Comparison of ENCODE assay signal across 19 cellular contexts in genomic region chr4:188454573-188454972, GRCh38.
"Had no signal": no experiment of that assay in that cellular context is flagged by ENCODE, and none has a peak within 500 bp of the region (broad histone marks: within the 10 kb centered on the region; RNA-seq: fewer than 3 reads in every experiment).

No MANE protein-coding gene starts in this region.

- H3K4me3 ChIP-seq: dorsolateral prefrontal cortex, mucosa of descending colon, psoas muscle, sigmoid colon, skin epidermis, stomach had no signal

- H3K4me3 Mint-ChIP-seq: natural killer cell treated with Interleukin-12 subunit alpha and Interleukin-12 subunit beta and Interleukin-15 and Interleukin-18, amount 100 ng/mL, for 72 hours had no signal

- H3K36me3 ChIP-seq: heart right ventricle, neutrophil, sigmoid colon, stomach had no signal

- ATAC-seq: esophagus mucosa; heart right ventricle; mucosa of descending colon; natural killer cell treated with Interleukin-12 subunit alpha and Interleukin-12 subunit beta and Interleukin-15 and Interleukin-18, amount 100 ng/mL, for 72 hours; psoas muscle had no signal

- H3K4me1 ChIP-seq: heart right ventricle, psoas muscle had no signal

- H3K27ac Mint-ChIP-seq: natural killer cell treated with Interleukin-12 subunit alpha and Interleukin-12 subunit beta and Interleukin-15 and Interleukin-18, amount 100 ng/mL, for 72 hours had no signal

- H3K27ac ChIP-seq: dorsolateral prefrontal cortex, neutrophil, psoas muscle, sigmoid colon, skin epidermis, stomach had no signal

- H3K27me3 Mint-ChIP-seq: natural killer cell treated with Interleukin-12 subunit alpha and Interleukin-12 subunit beta and Interleukin-15 and Interleukin-18, amount 100 ng/mL, for 72 hours had no signal

- DNase-seq: cortex of kidney; dorsolateral prefrontal cortex; effector CD8-positive, alpha-beta T cell; heart right ventricle; hypothalamus; kidney glomerular epithelial cell; mammary epithelial cell; mucosa of descending colon; psoas muscle; retina; sigmoid colon; stimulated activated CD4-positive, alpha-beta T cell treated with anti-CD3 and anti-CD28 coated beads, Interleukin-2, amount 100 ng/mL, for 24 hours; stimulated activated naive CD4-positive, alpha-beta T cell; stomach; trophoblast cell had no signal

- H3K9me3 ChIP-seq: mucosa of descending colon, neutrophil, psoas muscle, sigmoid colon, stomach had no signal

- H3K27me3 ChIP-seq: dorsolateral prefrontal cortex, heart right ventricle, neutrophil, sigmoid colon, stomach had no signal
